Comparison of ENCODE assay signal across 1 cellular context in the genomic region with DNA sequence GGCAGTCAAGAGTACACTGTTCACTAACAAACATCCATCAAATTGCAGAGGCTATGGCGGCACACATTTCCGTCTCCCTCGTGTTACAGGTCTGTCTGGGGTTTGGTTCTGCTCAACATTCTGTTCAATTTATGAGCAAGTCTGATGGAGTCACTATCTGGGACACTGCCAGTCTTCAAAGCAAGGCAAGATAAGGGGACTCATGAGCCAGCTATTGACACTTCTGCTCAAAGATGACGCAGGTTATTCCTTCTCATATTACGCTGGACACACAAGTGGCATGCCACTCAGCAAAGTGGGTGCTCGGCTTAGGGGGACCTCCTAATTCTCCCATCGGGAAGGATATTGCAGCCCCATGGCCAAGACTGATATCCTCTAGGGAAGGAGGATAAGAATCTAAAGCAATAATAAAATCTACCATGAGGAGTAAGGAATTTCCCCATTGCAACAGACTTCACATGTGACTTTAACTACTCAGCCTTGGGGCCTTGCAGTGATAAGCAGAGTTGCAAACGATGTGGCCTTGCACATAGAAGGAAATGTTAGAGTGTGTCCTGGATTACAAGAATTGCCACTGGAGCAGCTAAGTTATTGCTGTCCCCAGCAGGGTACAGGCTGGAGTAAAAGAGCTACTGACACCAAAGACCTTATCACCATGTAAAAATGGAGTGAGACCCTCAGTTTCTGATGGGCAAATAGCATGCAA.
TF ChIP-seq lines count a peak whose summit lies in the region.

No MANE protein-coding gene starts in this region.

TF ChIP-seq in H1, 55 proteins besides CTCF, POLR2A, EP300 and RAD21 (continued from another document):
- no peak for TF ChIP-seq POLR2AphosphoS5 (IDR thresholded peaks at IDR 0.05; ENCODE audit: low read depth, low read length)
- no peak for TF ChIP-seq SAP30 (IDR thresholded peaks at IDR 0.05; ENCODE audit: insufficient read depth, insufficient replicate concordance, low read length)
- no peak for TF ChIP-seq KDM5A (IDR thresholded peaks at IDR 0.05; ENCODE audit: low read length)
- TF ChIP-seq BRCA1 (IDR thresholded peaks at IDR 0.05; ENCODE audit: low read depth, low read length): no peak
TF ChIP-seq in H1: peak in this region for 0.
